ENCODE assay signal across 1 cellular context in the genomic region with DNA sequence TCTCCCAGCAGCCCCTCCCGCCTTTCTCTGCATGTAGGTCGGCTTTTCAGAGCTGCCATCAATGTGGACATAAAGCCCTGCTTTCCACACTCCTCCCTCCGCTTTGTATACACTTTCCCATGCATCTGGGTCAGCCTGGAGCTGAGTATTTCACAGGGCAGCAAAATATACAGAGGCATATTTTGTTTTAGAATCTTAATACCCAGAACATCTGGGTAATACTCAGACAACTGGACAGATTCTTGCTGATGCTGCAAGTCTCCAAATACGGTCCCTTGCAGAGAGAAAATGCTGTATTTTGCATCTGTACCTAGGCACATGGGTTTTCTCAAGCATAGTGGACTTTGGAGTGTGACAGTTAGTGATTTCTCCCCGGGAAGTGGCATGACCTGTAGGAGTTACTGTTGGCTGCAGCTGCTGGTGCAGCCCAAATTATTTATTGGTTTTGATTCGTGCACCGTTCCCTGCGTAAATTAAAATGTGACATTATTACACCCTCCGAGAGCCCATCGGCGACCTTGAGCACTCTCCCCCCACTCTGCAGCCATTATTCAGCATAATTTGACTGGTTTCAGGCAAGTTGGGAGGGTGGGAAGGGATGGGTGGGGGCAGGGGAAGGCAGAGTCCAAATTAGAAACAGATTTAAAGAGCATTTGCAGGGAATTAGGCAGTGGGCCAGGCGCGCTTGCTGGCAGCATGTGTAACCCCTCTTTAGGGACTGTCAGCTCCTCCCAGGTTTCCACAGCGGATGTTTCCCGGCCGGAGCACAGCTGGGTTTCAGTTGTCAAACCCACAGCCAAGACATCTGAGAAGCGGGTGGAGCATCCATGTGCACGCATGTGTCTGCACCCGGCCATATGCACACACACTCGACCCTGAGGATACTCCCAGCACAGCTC.
A peak's percentile ranks its signal among the peaks of the same experiment; 100 is the strongest.
TF ChIP-seq lines count a peak whose summit lies in the region.

No MANE protein-coding gene starts in this region.

TF ChIP-seq in SK-N-SH treated with all-trans-retinoic acid at 6 μM for 48 hours, 23 proteins besides CTCF, POLR2A, EP300 and RAD21 (continued from another document):
- TF ChIP-seq, protein P1, sequence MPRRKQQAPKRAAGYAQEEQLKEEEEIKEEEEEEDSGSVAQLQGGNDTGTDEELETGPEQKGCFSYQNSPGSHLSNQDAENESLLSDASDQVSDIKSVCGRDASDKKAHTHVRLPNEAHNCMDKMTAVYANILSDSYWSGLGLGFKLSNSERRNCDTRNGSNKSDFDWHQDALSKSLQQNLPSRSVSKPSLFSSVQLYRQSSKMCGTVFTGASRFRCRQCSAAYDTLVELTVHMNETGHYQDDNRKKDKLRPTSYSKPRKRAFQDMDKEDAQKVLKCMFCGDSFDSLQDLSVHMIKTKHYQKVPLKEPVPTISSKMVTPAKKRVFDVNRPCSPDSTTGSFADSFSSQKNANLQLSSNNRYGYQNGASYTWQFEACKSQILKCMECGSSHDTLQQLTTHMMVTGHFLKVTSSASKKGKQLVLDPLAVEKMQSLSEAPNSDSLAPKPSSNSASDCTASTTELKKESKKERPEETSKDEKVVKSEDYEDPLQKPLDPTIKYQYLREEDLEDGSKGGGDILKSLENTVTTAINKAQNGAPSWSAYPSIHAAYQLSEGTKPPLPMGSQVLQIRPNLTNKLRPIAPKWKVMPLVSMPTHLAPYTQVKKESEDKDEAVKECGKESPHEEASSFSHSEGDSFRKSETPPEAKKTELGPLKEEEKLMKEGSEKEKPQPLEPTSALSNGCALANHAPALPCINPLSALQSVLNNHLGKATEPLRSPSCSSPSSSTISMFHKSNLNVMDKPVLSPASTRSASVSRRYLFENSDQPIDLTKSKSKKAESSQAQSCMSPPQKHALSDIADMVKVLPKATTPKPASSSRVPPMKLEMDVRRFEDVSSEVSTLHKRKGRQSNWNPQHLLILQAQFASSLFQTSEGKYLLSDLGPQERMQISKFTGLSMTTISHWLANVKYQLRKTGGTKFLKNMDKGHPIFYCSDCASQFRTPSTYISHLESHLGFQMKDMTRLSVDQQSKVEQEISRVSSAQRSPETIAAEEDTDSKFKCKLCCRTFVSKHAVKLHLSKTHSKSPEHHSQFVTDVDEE (CRISPR knock-in tag; IDR thresholded peaks at IDR 0.05): 0 out of 2 replicates have a peak, but pooled peaks have one; percentile 38
- TF ChIP-seq TCF4 (CRISPR knock-in tag; IDR thresholded peaks at IDR 0.05; ENCODE audit: borderline replicate concordance) (peak; percentile 79), RARB (CRISPR knock-in tag; IDR thresholded peaks at IDR 0.05) (no peak), OSR1 (CRISPR knock-in tag; IDR thresholded peaks at IDR 0.05) (no peak)
TF ChIP-seq in SK-N-SH treated with all-trans-retinoic acid at 6 μM for 48 hours: peak in this region for 2.
